26 cellular contexts compared by ENCODE assay signal in the genomic region with DNA sequence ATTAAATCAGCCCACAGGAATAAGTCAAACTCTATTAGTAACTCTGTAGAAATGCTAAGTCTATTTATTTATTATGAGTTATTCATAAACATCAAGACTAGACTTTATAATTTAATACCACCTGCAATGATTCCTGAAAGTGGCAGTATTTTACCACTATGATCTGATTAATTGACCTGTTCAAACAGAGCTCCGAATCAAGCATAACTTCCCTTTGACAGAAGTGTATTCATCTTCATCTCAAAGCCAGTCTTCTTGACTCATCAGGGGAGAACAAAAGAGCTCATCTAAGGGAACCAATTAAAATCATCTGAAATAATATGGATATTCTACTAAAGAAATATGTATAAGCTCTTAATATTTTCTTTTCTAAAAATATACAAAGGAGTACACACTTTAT.
"Had no signal": no experiment of that assay in that cellular context is flagged by ENCODE, and none has a peak within 500 bp of the region (broad histone marks: within the 10 kb centered on the region; RNA-seq: fewer than 3 reads in every experiment).

No MANE protein-coding gene starts in this region.

- H3K27ac ChIP-seq: neural progenitor cell, ovary, parathyroid adenoma, psoas muscle, right lobe of liver, sigmoid colon, suprapubic skin, testis, tibial artery, transverse colon, upper lobe of right lung, uterus had no signal

- DNase-seq: natural killer cell; occipital lobe; ovary; posterior cingulate gyrus; psoas muscle; right cardiac atrium; right lobe of liver; sigmoid colon; small intestine; stimulated activated CD4-positive, alpha-beta T cell treated with anti-CD3 and anti-CD28 coated beads, Interleukin-15, amount 100 ng/mL, for 24 hours; stimulated activated CD4-positive, alpha-beta T cell treated with anti-CD3 and anti-CD28 coated beads, Interleukin-2, amount 100 ng/mL, for 24 hours; stimulated activated CD4-positive, alpha-beta T cell treated with anti-CD3 and anti-CD28 coated beads, Interleukin-2, amount 100 ng/mL, for 48 hours; stimulated activated CD4-positive, alpha-beta T cell treated with anti-CD3 and anti-CD28 coated beads, Interleukin-4, amount 100 ng/mL, for 24 hours; stimulated activated naive CD4-positive, alpha-beta T cell; stimulated activated naive CD8-positive, alpha-beta T cell treated with anti-CD3 and anti-CD28 coated beads, Interleukin-15, amount 100 ng/mL, for 72 hours; stimulated activated naive CD8-positive, alpha-beta T cell treated with anti-CD3 and anti-CD28 coated beads, Interleukin-15, Interleukin-2, amounts not matched to agents 100 U/mL and 50 U/mL, for 24 hours; substantia nigra; testis; tibial artery; transverse colon; upper lobe of right lung; uterus had no signal

- H3K27me3 ChIP-seq: neural progenitor cell, ovary, right lobe of liver, sigmoid colon, suprapubic skin, testis, tibial artery, transverse colon, upper lobe of right lung, uterus had no signal

- H3K36me3 ChIP-seq: neural progenitor cell, ovary, right lobe of liver, sigmoid colon, suprapubic skin, tibial artery, transverse colon, upper lobe of right lung, uterus had no signal

- H3K4me1 ChIP-seq: neural progenitor cell, parathyroid adenoma, psoas muscle, right lobe of liver, sigmoid colon, suprapubic skin, testis, tibial artery, transverse colon, upper lobe of right lung, uterus had no signal

- H3K4me3 ChIP-seq: neural progenitor cell, ovary, psoas muscle, right lobe of liver, sigmoid colon, suprapubic skin, testis, tibial artery, transverse colon, upper lobe of right lung, uterus had no signal

- ATAC-seq: natural killer cell; psoas muscle; right cardiac atrium; right lobe of liver; stimulated activated effector memory CD8-positive, alpha-beta T cell treated with anti-CD3 and anti-CD28 coated beads, Interleukin-12 subunit alpha, Interleukin-12 subunit beta, amount 100 ng/mL, for 72 hours; stimulated activated naive CD8-positive, alpha-beta T cell treated with anti-CD3 and anti-CD28 coated beads, Interleukin-15, amount 100 ng/mL, for 72 hours; stimulated activated naive CD8-positive, alpha-beta T cell treated with anti-CD3 and anti-CD28 coated beads, Interleukin-15, Interleukin-2, amounts not matched to agents 100 U/mL and 50 U/mL, for 24 hours; upper lobe of right lung had no signal

- FAIRE-seq: small intestine had no signal
